23 cellular contexts compared by ENCODE assay signal in genomic region chr22:35688913-35689675, GRCh38. TPM values are rescaled to one million over a fixed set of nuclear protein-coding genes. Genes with fewer than 3 reads are reported as not detected.
A peak's percentile ranks its signal among the peaks of the same experiment; 100 is the strongest.
DNase-seq lines count a peak whose midpoint lies in the region; ATAC-seq, FAIRE-seq and TF ChIP-seq lines count a peak whose summit lies in the region.
"Had no signal": no experiment of that assay in that cellular context is flagged by ENCODE, and none has a peak within 500 bp of the region (broad histone marks: within the 10 kb centered on the region; RNA-seq: fewer than 3 reads in every experiment).

No MANE protein-coding gene starts in this region.

- in situ Hi-C loops in SK-MEL-5 (cut with HindIII; ENCODE audit: low pct_unique_long_range_greater_than_20kb, low sequenced_read_pairs): no loop called here

- peaks cover 9% of the 10 kb centered on the region for H3K27me3 Mint-ChIP-seq in central memory CD8-positive, alpha-beta T cell
- H3K27me3 Mint-ChIP-seq in activated T-helper 2 cell treated with anti-CD3 and anti-CD28 coated beads, Interferon-gamma antibody, Interleukin-2, Interleukin-4, amounts not matched to agents 10 μg/mL and 5 μg/mL and 100 μg/mL, durations not matched to agents 14 hours and 24 hours and 36 hours (ENCODE audit: low read depth): no peaks in the 10 kb centered on the region

- no peaks in the 10 kb centered on the region for H3K36me3 ChIP-seq in keratinocyte (ENCODE audit: control insufficient read depth in 2 of 2, extremely low read depth in 1 of 2, insufficient read depth in 2 of 2, low read length in 2 of 2)

- no peaks in the 10 kb centered on the region for H3K27me3 ChIP-seq in keratinocyte (ENCODE audit: control insufficient read depth, extremely low read depth, insufficient read depth, low read length)

- no peaks in the 10 kb centered on the region for H3K9me1 ChIP-seq in keratinocyte (ENCODE audit: control insufficient read depth, extremely low read depth, insufficient read depth, low read length)

- H3K9me3 Mint-ChIP-seq in central memory CD8-positive, alpha-beta T cell: no peaks in the 10 kb centered on the region
- no peaks in the 10 kb centered on the region for H3K9me3 Mint-ChIP-seq in activated T-helper 2 cell treated with anti-CD3 and anti-CD28 coated beads, Interferon-gamma antibody, Interleukin-2, Interleukin-4, amounts not matched to agents 10 μg/mL and 5 μg/mL and 100 μg/mL, durations not matched to agents 14 hours and 24 hours and 36 hours

- no peaks in the 10 kb centered on the region for H3K79me2 ChIP-seq in keratinocyte (ENCODE audit: control insufficient read depth, insufficient read depth, low read length)

- peak overlapping the region; percentile 20 for H3K27ac Mint-ChIP-seq in central memory CD8-positive, alpha-beta T cell (ENCODE audit: low read depth)
- H3K27ac Mint-ChIP-seq in activated T-helper 2 cell treated with anti-CD3 and anti-CD28 coated beads, Interferon-gamma antibody, Interleukin-2, Interleukin-4, amounts not matched to agents 10 μg/mL and 5 μg/mL and 100 μg/mL, durations not matched to agents 14 hours and 24 hours and 36 hours: no peak overlapping the region

- no peak overlapping the region for H3K4me2 ChIP-seq in keratinocyte (ENCODE audit: control insufficient read depth, extremely low read depth, insufficient read depth, low read depth, low read length)

- no peak overlapping the region for H3K4me3 Mint-ChIP-seq in central memory CD8-positive, alpha-beta T cell
- H3K4me3 Mint-ChIP-seq in activated T-helper 2 cell treated with anti-CD3 and anti-CD28 coated beads, Interferon-gamma antibody, Interleukin-2, Interleukin-4, amounts not matched to agents 10 μg/mL and 5 μg/mL and 100 μg/mL, durations not matched to agents 14 hours and 24 hours and 36 hours (ENCODE audit: low read depth): no peak overlapping the region
- H3K4me3 Mint-ChIP-seq: CD14-positive monocyte had no signal

- no peak overlapping the region for H2AFZ ChIP-seq in keratinocyte (ENCODE audit: control insufficient read depth, low read length)

- peak; percentile 9 for FAIRE-seq in keratinocyte (lab: Jason Lieb, UNC)
- FAIRE-seq: GM12878, GM19239, H1 had no signal

- H3K9ac ChIP-seq in keratinocyte (ENCODE audit: control insufficient read depth, extremely low read depth, insufficient read depth, low read length): no peak overlapping the region

- H3K9me3 ChIP-seq in keratinocyte (ENCODE audit: control insufficient read depth, low read depth, low read length): no peaks in the 10 kb centered on the region

- no peaks in the 10 kb centered on the region for H4K20me1 ChIP-seq in keratinocyte (ENCODE audit: control insufficient read depth, extremely low read depth, insufficient read depth, low read length)

- no peak for TF ChIP-seq CTCF in keratinocyte (optimal IDR thresholded peaks at IDR 0.05 in 1 of 3, IDR thresholded peaks at IDR 0.05 in 1 of 3, conservative IDR thresholded peaks at IDR 0.05 in 1 of 3; ENCODE audit: extremely low read depth in 1 of 3, insufficient read depth in 2 of 3, low read length in 3 of 3)

- H3K4me3 ChIP-seq in keratinocyte (ENCODE audit: control insufficient read depth in 2 of 3, extremely low read depth in 1 of 3, insufficient read depth in 2 of 3, low read depth in 1 of 3, low read length in 3 of 3): no peak overlapping the region
- H3K4me3 ChIP-seq: GM12878 had no signal

- ATAC-seq in central memory CD8-positive, alpha-beta T cell (replicated peaks; ENCODE audit: extremely low read depth, poor library complexity, severe bottlenecking): no peak
- ATAC-seq in GM21367 (IDR thresholded peaks at IDR 0.05; ENCODE audit: unreplicated experiment): no peak
- ATAC-seq: GM12878 had no signal

- peaks cover 3% of the 10 kb centered on the region for H3K4me1 ChIP-seq in keratinocyte (ENCODE audit: control insufficient read depth, extremely low read depth, insufficient read depth, low read length)

- H3K27ac ChIP-seq in keratinocyte (ENCODE audit: control insufficient read depth, insufficient read depth, low read length): peak overlapping the region; percentile 2

- H3K4me1 Mint-ChIP-seq in central memory CD8-positive, alpha-beta T cell: no peaks in the 10 kb centered on the region
- H3K4me1 Mint-ChIP-seq in activated T-helper 2 cell treated with anti-CD3 and anti-CD28 coated beads, Interferon-gamma antibody, Interleukin-2, Interleukin-4, amounts not matched to agents 10 μg/mL and 5 μg/mL and 100 μg/mL, durations not matched to agents 14 hours and 24 hours and 36 hours (ENCODE audit: low read depth): no peaks in the 10 kb centered on the region

- intact Hi-C loops in activated T-helper 2 cell treated with anti-CD3 and anti-CD28 coated beads, Interferon-gamma antibody, Interleukin-2, Interleukin-4, amounts not matched to agents 10 μg/mL and 5 μg/mL and 100 μg/mL, durations not matched to agents 14 hours and 24 hours and 36 hours (cut with micrococcal nuclease): no loop called here

- no peaks in the 10 kb centered on the region for H3K36me3 Mint-ChIP-seq in central memory CD8-positive, alpha-beta T cell (ENCODE audit: insufficient read depth)
- H3K36me3 Mint-ChIP-seq in activated T-helper 2 cell treated with anti-CD3 and anti-CD28 coated beads, Interferon-gamma antibody, Interleukin-2, Interleukin-4, amounts not matched to agents 10 μg/mL and 5 μg/mL and 100 μg/mL, durations not matched to agents 14 hours and 24 hours and 36 hours (ENCODE audit: low read depth): no peaks in the 10 kb centered on the region
- H3K36me3 Mint-ChIP-seq: CD14-positive monocyte had no signal

- dilution Hi-C loops in keratinocyte (cut with MboI; ENCODE audit: extremely low pct_ligation_motif_present, low sequenced_read_pairs): no loop called here

- DNase-seq in EH (ENCODE audit: low read depth): peak; percentile 15
- DNase-seq in SK-MEL-5 (ENCODE audit: low read depth, low spot score): peak; percentile 13
- no peak for DNase-seq in central memory CD8-positive, alpha-beta T cell (ENCODE audit: low spot score in 2 of 2)
- DNase-seq in keratinocyte (ENCODE audit: low read depth, low spot score): no peak
- DNase-seq in cerebellar cortex (ENCODE audit: low spot score): no peak
- DNase-seq in occipital lobe (lab: John Stamatoyannopoulos, UW): no peak
- DNase-seq in activated T-helper 2 cell treated with anti-CD3 and anti-CD28 coated beads, Interferon-gamma antibody, Interleukin-2, Interleukin-4, amounts not matched to agents 10 μg/mL and 5 μg/mL and 100 μg/mL, durations not matched to agents 14 hours and 24 hours and 36 hours (ENCODE audit: low spot score): no peak
- DNase-seq: ACHN, AML-193, DND-41, KG1, NCI-H1417, NCI-H187 treated with DMSO at 0.1 percent for 48 hours, NCI-H226, NCI-H524, NCI-H82, RPMI8226, SHP77 treated with DMSO at 0.1 percent for 48 hours had no signal

RNA-seq across cellular contexts. Expression of gene APOL5, which starts 28.6 kb away (rescaled TPM):
- total RNA-seq in SK-MEL-5 (2014; rRNA removed; shearing (Covaris generic)): not detected in 2 replicates
- polyA plus RNA-seq in SK-MEL-5 (2015; cell fraction: cytosol; rRNA removed): not detected in 2 replicates
- not detected in 2 replicates for polyA plus RNA-seq in SK-MEL-5 (2015; cell fraction: nucleus; rRNA removed)
- polyA plus RNA-seq in keratinocyte: not detected in 3 replicates
- polyA plus RNA-seq in keratinocyte (2011; ENCODE audit: low read depth): not detected
- polyA plus RNA-seq in keratinocyte (2011; cell fraction: cytosol; rRNA removed): not detected in 2 replicates
- polyA plus RNA-seq in keratinocyte (2011; cell fraction: nucleus; rRNA removed): not detected in 2 replicates
- not detected in 2 replicates for polyA plus RNA-seq in keratinocyte (2012; ENCODE audit: low replicate concordance)
- polyA minus RNA-seq in keratinocyte: not detected in 3 replicates
- not detected for polyA minus RNA-seq in keratinocyte (2011; cell fraction: cytosol; rRNA and poly(A)+ RNA removed)
- not detected in 2 replicates for polyA minus RNA-seq in keratinocyte (2011; cell fraction: nucleus; rRNA and poly(A)+ RNA removed)
- total RNA-seq in occipital lobe: not detected
- not detected in 2 replicates for total RNA-seq in activated T-helper 2 cell treated with anti-CD3 and anti-CD28 coated beads, Interferon-gamma antibody, Interleukin-2, Interleukin-4, amounts not matched to agents 10 μg/mL and 5 μg/mL and 100 μg/mL, durations not matched to agents 14 hours and 24 hours and 36 hours
- total RNA-seq: GM12878, H1 had no signal
- polyA plus RNA-seq: CD14-positive monocyte, GM12878, H1 had no signal

RNA-seq across cellular contexts. Expression of gene APOL6, which starts 40.8 kb away (rescaled TPM):
- 12.9 and 13.7 TPM in 2 replicates for total RNA-seq in SK-MEL-5 (2014; rRNA removed; shearing (Covaris generic))
- 8.1 and 10.5 TPM in 2 replicates for polyA plus RNA-seq in SK-MEL-5 (2015; cell fraction: cytosol; rRNA removed)
- 6.5 and 8.2 TPM in 2 replicates for polyA plus RNA-seq in SK-MEL-5 (2015; cell fraction: nucleus; rRNA removed)
- polyA plus RNA-seq in keratinocyte: 2.6 to 4.3 TPM (median 4.2 TPM) in 3 replicates
- 0.56 TPM for polyA plus RNA-seq in keratinocyte (2011; ENCODE audit: low read depth)
- 1.1 and 1.7 TPM in 2 replicates for polyA plus RNA-seq in keratinocyte (2011; cell fraction: cytosol; rRNA removed)
- 3.6 and 4.7 TPM in 2 replicates for polyA plus RNA-seq in keratinocyte (2011; cell fraction: nucleus; rRNA removed)
- polyA plus RNA-seq in keratinocyte (2012; ENCODE audit: low replicate concordance): 1.4 and 5.2 TPM in 2 replicates
- polyA minus RNA-seq in keratinocyte: 3.7 to 9.2 TPM (median 6.7 TPM) in 3 replicates
- polyA minus RNA-seq in keratinocyte (2011; cell fraction: cytosol; rRNA and poly(A)+ RNA removed): 3.5 TPM
- polyA minus RNA-seq in keratinocyte (2011; cell fraction: nucleus; rRNA and poly(A)+ RNA removed): 7.2 and 11.6 TPM in 2 replicates
- 2.2 TPM for total RNA-seq in occipital lobe
- total RNA-seq in activated T-helper 2 cell treated with anti-CD3 and anti-CD28 coated beads, Interferon-gamma antibody, Interleukin-2, Interleukin-4, amounts not matched to agents 10 μg/mL and 5 μg/mL and 100 μg/mL, durations not matched to agents 14 hours and 24 hours and 36 hours: 21.2 and 21.9 TPM in 2 replicates

Comparison
In these comparisons a context has a peak if more than half of its experiments do, and no peak if none do; other contexts are left out.
1. DNase-seq: peak in EH (single experiment) and SK-MEL-5 (single experiment); none in central memory CD8-positive, alpha-beta T cell (0 of 2), keratinocyte (single experiment), cerebellar cortex (single experiment), occipital lobe (single experiment) and activated T-helper 2 cell treated with anti-CD3 and anti-CD28 coated beads, Interferon-gamma antibody, Interleukin-2, Interleukin-4, amounts not matched to agents 10 μg/mL and 5 μg/mL and 100 μg/mL, durations not matched to agents 14 hours and 24 hours and 36 hours (single experiment).